ENCODE assay signal across 13 cellular contexts in the genomic region with DNA sequence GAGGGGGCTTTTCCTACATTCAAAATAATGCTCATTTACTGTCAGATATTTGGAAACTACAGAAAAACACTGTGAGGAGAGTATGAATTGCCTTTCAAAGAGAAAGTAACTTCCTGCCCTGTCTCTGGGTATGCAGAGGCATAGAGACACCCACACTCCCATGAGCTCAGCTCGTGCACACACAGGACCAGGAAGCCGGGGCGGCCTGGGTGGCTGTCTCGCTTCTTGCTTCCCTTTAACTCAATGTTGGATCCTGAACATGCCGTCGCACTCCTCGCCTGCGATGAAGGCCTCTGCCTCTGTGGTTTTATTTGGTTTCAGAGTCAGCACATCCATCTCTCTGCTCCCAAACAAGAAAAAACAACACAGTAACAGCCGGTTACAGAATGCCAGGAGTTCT. TPM values are rescaled to one million over a fixed set of nuclear protein-coding genes. Genes with fewer than 3 reads are reported as not detected.
DNase-seq lines count a peak whose midpoint lies in the region; ATAC-seq lines count a peak whose summit lies in the region.
"Had no signal": no experiment of that assay in that cellular context is flagged by ENCODE, and none has a peak within 500 bp of the region (broad histone marks: within the 10 kb centered on the region; RNA-seq: fewer than 3 reads in every experiment).

No MANE protein-coding gene starts in this region.

- intact Hi-C loops in activated T-helper 1 cell treated with anti-CD3 and anti-CD28 coated beads, Interleukin-12 subunit alpha, Interleukin-12 subunit beta, Interleukin-2, Interleukin-4 antibody, amounts not matched to agents 30 ng/mL and 10 ng/mL and 1 ng/mL, durations not matched to agents 14 hours and 24 hours and 36 hours (cut with micrococcal nuclease), result no loop called here

- no peaks in the 10 kb centered on the region for H3K27me3 Mint-ChIP-seq in activated T-helper 1 cell treated with anti-CD3 and anti-CD28 coated beads, Interleukin-12 subunit alpha, Interleukin-12 subunit beta, Interleukin-2, Interleukin-4 antibody, amounts not matched to agents 30 ng/mL and 10 ng/mL and 1 ng/mL, durations not matched to agents 14 hours and 24 hours and 36 hours (ENCODE audit: insufficient read depth)

- ATAC-seq in GM18907 (IDR thresholded peaks at IDR 0.05; ENCODE audit: unreplicated experiment) (peak; percentile 58), HG02938 (IDR thresholded peaks at IDR 0.05; ENCODE audit: unreplicated experiment) (peak; percentile 56), HG03571 (IDR thresholded peaks at IDR 0.05; ENCODE audit: unreplicated experiment) (no peak), GM21825 (IDR thresholded peaks at IDR 0.05; ENCODE audit: unreplicated experiment) (no peak)
- ATAC-seq: left lobe of liver had no signal

- peaks cover 5% of the 10 kb centered on the region for H3K9me3 Mint-ChIP-seq in activated T-helper 1 cell treated with anti-CD3 and anti-CD28 coated beads, Interleukin-12 subunit alpha, Interleukin-12 subunit beta, Interleukin-2, Interleukin-4 antibody, amounts not matched to agents 30 ng/mL and 10 ng/mL and 1 ng/mL, durations not matched to agents 14 hours and 24 hours and 36 hours
- H3K9me3 Mint-ChIP-seq: central memory CD8-positive, alpha-beta T cell had no signal

- H3K36me3 Mint-ChIP-seq in activated T-helper 1 cell treated with anti-CD3 and anti-CD28 coated beads, Interleukin-12 subunit alpha, Interleukin-12 subunit beta, Interleukin-2, Interleukin-4 antibody, amounts not matched to agents 30 ng/mL and 10 ng/mL and 1 ng/mL, durations not matched to agents 14 hours and 24 hours and 36 hours (ENCODE audit: low read depth), result no peaks in the 10 kb centered on the region

- peak; percentile 12 for DNase-seq in activated T-helper 1 cell treated with anti-CD3 and anti-CD28 coated beads, Interleukin-12 subunit alpha, Interleukin-12 subunit beta, Interleukin-2, Interleukin-4 antibody, amounts not matched to agents 30 ng/mL and 10 ng/mL and 1 ng/mL, durations not matched to agents 14 hours and 24 hours and 36 hours (ENCODE audit: low spot score)
- DNase-seq in stimulated activated CD4-positive, alpha-beta T cell treated with anti-CD3 and anti-CD28 coated beads, Interleukin-1b, Interleukin-23, amount 100 ng/mL, for 4 hours (ENCODE audit: low read depth in 2 of 2), result peak; percentile 1 to 23
- DNase-seq in T1000 (lab: John Stamatoyannopoulos, UW), result no peak
- no peak for DNase-seq in NCI-H226
- DNase-seq: DMS79 had no signal

- peak overlapping the region; percentile 81 for H3K27ac Mint-ChIP-seq in activated T-helper 1 cell treated with anti-CD3 and anti-CD28 coated beads, Interleukin-12 subunit alpha, Interleukin-12 subunit beta, Interleukin-2, Interleukin-4 antibody, amounts not matched to agents 30 ng/mL and 10 ng/mL and 1 ng/mL, durations not matched to agents 14 hours and 24 hours and 36 hours

- no peak overlapping the region for H3K4me3 Mint-ChIP-seq in activated T-helper 1 cell treated with anti-CD3 and anti-CD28 coated beads, Interleukin-12 subunit alpha, Interleukin-12 subunit beta, Interleukin-2, Interleukin-4 antibody, amounts not matched to agents 30 ng/mL and 10 ng/mL and 1 ng/mL, durations not matched to agents 14 hours and 24 hours and 36 hours
- H3K4me3 Mint-ChIP-seq: central memory CD8-positive, alpha-beta T cell had no signal

- peaks cover 9% of the 10 kb centered on the region for H3K4me1 Mint-ChIP-seq in activated T-helper 1 cell treated with anti-CD3 and anti-CD28 coated beads, Interleukin-12 subunit alpha, Interleukin-12 subunit beta, Interleukin-2, Interleukin-4 antibody, amounts not matched to agents 30 ng/mL and 10 ng/mL and 1 ng/mL, durations not matched to agents 14 hours and 24 hours and 36 hours (ENCODE audit: low read depth)
- H3K4me1 Mint-ChIP-seq: central memory CD8-positive, alpha-beta T cell had no signal

RNA-seq across cellular contexts. Expression of gene GPR78, which starts 40.1 kb away (rescaled TPM):
- total RNA-seq in activated T-helper 1 cell treated with anti-CD3 and anti-CD28 coated beads, Interleukin-12 subunit alpha, Interleukin-12 subunit beta, Interleukin-2, Interleukin-4 antibody, amounts not matched to agents 30 ng/mL and 10 ng/mL and 1 ng/mL, durations not matched to agents 14 hours and 24 hours and 36 hours, result not detected in 2 replicates
- total RNA-seq: activated CD8-positive, alpha-beta memory T cell treated with anti-CD3 and anti-CD28 coated beads for 36 hours; left lobe of liver; RPMI7951 had no signal

RNA-seq across cellular contexts. Expression of gene CPZ, which starts 52.5 kb away (rescaled TPM):
- not detected in 2 replicates for total RNA-seq in activated T-helper 1 cell treated with anti-CD3 and anti-CD28 coated beads, Interleukin-12 subunit alpha, Interleukin-12 subunit beta, Interleukin-2, Interleukin-4 antibody, amounts not matched to agents 30 ng/mL and 10 ng/mL and 1 ng/mL, durations not matched to agents 14 hours and 24 hours and 36 hours
- total RNA-seq: activated CD8-positive, alpha-beta memory T cell treated with anti-CD3 and anti-CD28 coated beads for 36 hours had no signal

Comparison
In these comparisons a context has a peak if more than half of its experiments do, and no peak if none do; other contexts are left out.
1. ATAC-seq: peak in GM18907 (single experiment) and HG02938 (single experiment); none in HG03571 (single experiment) and GM21825 (single experiment).
2. DNase-seq: peak in activated T-helper 1 cell treated with anti-CD3 and anti-CD28 coated beads, Interleukin-12 subunit alpha, Interleukin-12 subunit beta, Interleukin-2, Interleukin-4 antibody, amounts not matched to agents 30 ng/mL and 10 ng/mL and 1 ng/mL, durations not matched to agents 14 hours and 24 hours and 36 hours (single experiment) and stimulated activated CD4-positive, alpha-beta T cell treated with anti-CD3 and anti-CD28 coated beads, Interleukin-1b, Interleukin-23, amount 100 ng/mL, for 4 hours (2 of 2); none in T1000 (single experiment) and NCI-H226 (single experiment).